ENCODE assay signal across 9 cellular contexts in the genomic region with DNA sequence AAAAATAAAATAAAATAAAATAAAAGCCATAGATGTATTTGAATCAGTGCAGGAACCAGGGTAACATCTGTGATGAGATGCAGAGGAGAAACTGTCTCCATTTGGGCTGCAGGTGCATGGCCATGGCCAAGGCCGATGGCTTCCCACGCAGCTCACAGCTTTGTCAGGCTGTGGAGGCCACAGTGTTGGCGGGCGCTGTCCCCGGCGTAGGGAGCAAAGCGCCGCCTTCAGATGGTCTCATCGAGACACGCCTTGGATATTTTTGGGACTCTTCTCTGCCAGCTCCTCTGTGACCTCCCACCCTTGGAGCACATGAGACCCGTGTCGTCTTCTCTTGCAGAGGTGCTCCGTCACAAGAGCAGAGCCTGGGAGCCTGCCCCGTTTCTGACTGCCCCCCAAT. TPM values are rescaled to one million over a fixed set of nuclear protein-coding genes. Genes with fewer than 3 reads are reported as not detected.
"Had no signal": no experiment of that assay in that cellular context is flagged by ENCODE, and none has a peak within 500 bp of the region (broad histone marks: within the 10 kb centered on the region; RNA-seq: fewer than 3 reads in every experiment).

No MANE protein-coding gene starts in this region.

- H3K4me3 ChIP-seq: GM23338 had no signal

- H3K9me3 Mint-ChIP-seq: IgD-negative memory B cell had no signal

- H3K27ac Mint-ChIP-seq: GM23338, H9, IgD-negative memory B cell had no signal

- ATAC-seq: GM23338, HepG2 had no signal

- H3K4me3 Mint-ChIP-seq: GM23338, H9, IgD-negative memory B cell had no signal

- DNase-seq: H9, HCEC 1CT, KBM-7 had no signal

- H3K27ac ChIP-seq: HL-60 had no signal

- H3K27me3 Mint-ChIP-seq: IgD-negative memory B cell had no signal

RNA-seq across cellular contexts. Expression of gene MUC6, which starts 38.6 kb away (rescaled TPM):
- total RNA-seq: GM23338, H1, H9, HepG2, HT1080 had no signal
- polyA plus RNA-seq: GM23338, H1, HepG2, IgD-negative memory B cell had no signal
